31 cellular contexts compared by ENCODE assay signal in the genomic region with DNA sequence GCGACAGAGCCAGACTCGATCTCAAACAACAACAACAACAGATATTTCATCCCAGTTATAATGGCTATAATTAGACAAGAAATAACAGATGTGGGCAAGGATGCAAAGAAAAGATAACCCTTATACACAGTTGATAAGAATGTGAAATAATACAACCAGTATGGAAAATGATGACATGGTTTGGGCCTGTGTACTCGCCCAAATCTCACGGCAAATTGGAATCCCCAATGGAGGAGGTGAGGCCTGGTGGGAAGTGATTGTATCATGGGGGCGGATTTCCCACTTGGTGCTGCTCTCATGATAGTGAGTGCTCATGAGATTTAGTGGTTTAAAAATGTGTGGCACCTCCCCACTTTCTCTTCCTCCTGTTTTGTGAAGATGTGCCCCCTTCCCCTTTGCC.
"Had no signal": no experiment of that assay in that cellular context is flagged by ENCODE, and none has a peak within 500 bp of the region (broad histone marks: within the 10 kb centered on the region; RNA-seq: fewer than 3 reads in every experiment).

No MANE protein-coding gene starts in this region.

- H3K27me3 ChIP-seq: ascending aorta, cardiac muscle cell had no signal

- H3K9me3 ChIP-seq: ascending aorta had no signal

- H3K4me3 ChIP-seq: ascending aorta, cardiac muscle cell had no signal

- H3K4me1 ChIP-seq: ascending aorta had no signal

- H3K36me3 ChIP-seq: ascending aorta, cardiac muscle cell, WERI-Rb-1 had no signal

- DNase-seq: activated CD4-positive, alpha-beta memory T cell treated with anti-CD3 and anti-CD28 coated beads, Interleukin-2, amount 10 ng/mL, durations not matched to agents 7 days and 5 days; activated CD4-positive, alpha-beta T cell treated with anti-CD3 and anti-CD28 coated beads for 1 hour; activated CD4-positive, alpha-beta T cell treated with anti-CD3 and anti-CD28 coated beads for 36 hours; activated CD4-positive, alpha-beta T cell treated with anti-CD3 and anti-CD28 coated beads for 48 hours; activated CD4-positive, alpha-beta T cell treated with anti-CD3 and anti-CD28 coated beads, Interleukin-2, amount 10 ng/mL, durations not matched to agents 7 days and 5 days; activated CD4-positive, alpha-beta T cell treated with anti-CD3 and anti-CD28 coated beads, Interleukin-2, amount 50 U/mL, for 48 hours; activated CD4-positive, CD25-positive, alpha-beta regulatory T cell; activated CD8-positive, alpha-beta memory T cell treated with anti-CD3 and anti-CD28 coated beads for 24 hours; activated CD8-positive, alpha-beta memory T cell treated with anti-CD3 and anti-CD28 coated beads, Interleukin-2, amount 10 ng/mL, durations not matched to agents 7 days and 5 days; activated CD8-positive, alpha-beta memory T cell treated with anti-CD3 and anti-CD28 coated beads, Interleukin-2, amount 50 U/mL, for 48 hours; activated CD8-positive, alpha-beta T cell treated with anti-CD3 and anti-CD28 coated beads, Interleukin-2, amount 10 ng/mL, durations not matched to agents 7 days and 5 days; activated effector memory CD4-positive, alpha-beta T cell treated with Interleukin-2 at 50 U/mL for 16 hours; activated gamma-delta T cell; activated naive CD4-positive, alpha-beta T cell treated with anti-CD3 and anti-CD28 coated beads, Interleukin-2, amount 10 ng/mL, durations not matched to agents 7 days and 5 days; activated naive CD4-positive, alpha-beta T cell treated with Interleukin-2 at 50 U/mL for 16 hours; activated naive CD8-positive, alpha-beta T cell treated with anti-CD3 and anti-CD28 coated beads, Interleukin-2, amount 10 ng/mL, durations not matched to agents 7 days and 5 days; activated naive CD8-positive, alpha-beta T cell treated with anti-CD3 and anti-CD28 coated beads, Interleukin-2, amount 50 U/mL, for 24 hours; activated T-cell treated with anti-CD3 and anti-CD28 coated beads, Interleukin-2, amount 50 U/mL, for 24 hours; activated T-cell treated with anti-CD3 and anti-CD28 coated beads, Interleukin-2, amount 50 U/mL, for 48 hours; amygdala; anterior cingulate cortex; caudate nucleus; cerebellar nuclear complex; T-helper 1 cell; T-helper 2 cell; T-helper 9 cell; WERI-Rb-1 had no signal

- ATAC-seq: activated CD4-positive, alpha-beta T cell treated with anti-CD3 and anti-CD28 coated beads for 36 hours; activated CD4-positive, CD25-positive, alpha-beta regulatory T cell treated with anti-CD3 and anti-CD28 coated beads, Interleukin-2, amount 50 U/mL, for 24 hours; activated CD8-positive, alpha-beta memory T cell treated with anti-CD3 and anti-CD28 coated beads, Interleukin-2, amount 10 ng/mL, durations not matched to agents 7 days and 5 days; activated CD8-positive, alpha-beta T cell treated with anti-CD3 and anti-CD28 coated beads, Interleukin-2, amount 10 ng/mL, durations not matched to agents 7 days and 5 days; activated naive CD8-positive, alpha-beta T cell treated with anti-CD3 and anti-CD28 coated beads, Interleukin-2, amount 50 U/mL, for 24 hours; WTC11 had no signal

- H3K27ac ChIP-seq: ascending aorta, cardiac muscle cell, WERI-Rb-1 had no signal
